22 cellular contexts compared by ENCODE assay signal in the genomic region with DNA sequence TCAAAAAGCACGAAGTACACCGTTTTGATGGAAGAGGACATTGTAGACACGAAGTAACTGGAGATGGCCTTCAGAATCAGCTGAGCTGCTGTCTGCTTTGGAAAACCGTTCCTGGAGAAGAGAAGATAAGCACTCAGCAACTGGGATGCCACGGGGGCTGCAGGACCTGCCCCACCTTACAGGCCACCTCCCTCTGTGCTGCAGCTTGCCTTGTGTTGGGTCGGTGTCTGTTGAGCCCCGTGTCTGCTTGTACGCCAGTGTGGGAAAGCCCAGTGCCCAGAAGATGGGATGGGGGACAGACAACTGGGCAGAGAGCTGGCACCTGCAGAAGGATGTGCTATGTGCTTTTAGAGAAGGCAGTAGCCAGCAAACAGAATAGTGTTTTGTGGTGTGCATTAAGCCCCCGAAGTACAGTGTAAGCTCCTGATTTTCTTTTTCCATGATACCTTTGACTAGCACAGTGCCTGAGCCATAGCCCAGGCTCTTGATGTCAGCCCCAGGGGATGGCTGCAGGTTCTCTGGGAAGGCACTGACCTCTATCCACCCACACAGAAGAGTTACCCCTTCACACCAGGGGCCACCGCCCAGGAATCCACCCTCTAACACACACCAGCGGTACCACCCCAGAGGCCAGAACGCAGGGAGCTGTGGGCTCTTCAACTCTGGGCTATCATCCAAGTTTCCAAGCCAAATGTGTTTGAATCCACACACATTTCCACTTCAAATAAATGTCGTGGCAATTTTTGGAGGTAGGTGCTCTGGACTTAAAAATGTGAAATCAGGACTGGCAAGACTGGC.
DNase-seq lines count a peak whose midpoint lies in the region; ATAC-seq, FAIRE-seq and TF ChIP-seq lines count a peak whose summit lies in the region.
"Had no signal": no experiment of that assay in that cellular context is flagged by ENCODE, and none has a peak within 500 bp of the region (broad histone marks: within the 10 kb centered on the region; RNA-seq: fewer than 3 reads in every experiment).

No MANE protein-coding gene starts in this region.

- in situ Hi-C loops in K562 (cut with MboI), result loop anchor here (10.0 kb wide), 1 partner anchor 320 kb away; no protein-coding TSS in a partner anchor

- H3K79me2 ChIP-seq in K562 (ENCODE audit: control insufficient read depth, insufficient read depth, low read length), result no peaks in the 10 kb centered on the region

- H3K36me3 ChIP-seq in right atrium auricular region (peaks cover 50% of the 10 kb centered on the region), K562 (ENCODE audit: control insufficient read depth, insufficient read depth, low read length) (peaks cover 87% of the 10 kb centered on the region)

- peak overlapping the region; percentile 67 for H3K27ac Mint-ChIP-seq in stimulated activated memory B cell treated with anti-CD40 and anti-IgM and Interleukin-4, amounts not matched to agents 10 μg/mL and 1 μg/mL and 100 μg/mL, for 72 hours

- no peak overlapping the region for H3K9ac ChIP-seq in K562 (ENCODE audit: insufficient read depth in 1 of 2, low read depth in 2 of 2, low read length in 2 of 2)

- H3K9me3 ChIP-seq in right atrium auricular region (no peaks in the 10 kb centered on the region), K562 (replicated peaks; ENCODE audit: control insufficient read depth, insufficient read depth, low read depth, low read length) (no peaks in the 10 kb centered on the region)
- H3K9me3 ChIP-seq: gastrocnemius medialis, upper lobe of left lung had no signal

- H3K4me3 Mint-ChIP-seq in stimulated activated memory B cell treated with anti-CD40 and anti-IgM and Interleukin-4, amounts not matched to agents 10 μg/mL and 1 μg/mL and 100 μg/mL, for 72 hours, result no peak overlapping the region

- no TSS peak for BruUV-seq in K562 (replicated peaks; lab: Mats Ljungman, UMichigan)

- FAIRE-seq in K562 (lab: Jason Lieb, UNC), result no peak
- FAIRE-seq: H54 had no signal

- no peak overlapping the region for H3K4me2 ChIP-seq in K562 (ENCODE audit: insufficient read depth, low read length)

- no peak overlapping the region for H3K27ac ChIP-seq in right atrium auricular region
- H3K27ac ChIP-seq in K562 (ENCODE audit: extremely low read depth, low read depth, low read length), result no peak overlapping the region
- H3K27ac ChIP-seq: gastrocnemius medialis, upper lobe of left lung had no signal

- H3K27me3 Mint-ChIP-seq in stimulated activated memory B cell treated with anti-CD40 and anti-IgM and Interleukin-4, amounts not matched to agents 10 μg/mL and 1 μg/mL and 100 μg/mL, for 72 hours, result no peaks in the 10 kb centered on the region

- intact Hi-C loops in Right ventricle myocardium superior (cut with DNase I), result no loop called here
- intact Hi-C loops in K562 (cut with micrococcal nuclease), result loop anchor here (10.0 kb wide), 1 partner anchor 320 kb away; no protein-coding TSS in a partner anchor

- H3K4me1 ChIP-seq in right atrium auricular region (peaks cover 0 to 29% of the 10 kb centered on the region in 2 donors), K562 (replicated peaks in 1 of 2; ENCODE audit: control insufficient read depth in 2 of 2, insufficient read depth in 2 of 2, low read length in 2 of 2) (no peaks in the 10 kb centered on the region; a peak in 1 of 5 replicates)
- H3K4me1 ChIP-seq: upper lobe of left lung had no signal

- DNase-seq in Right ventricle myocardium superior (no peak), right atrium auricular region (ENCODE audit: low spot score) (no peak), NCI-H1092 treated with DMSO at 0.1 percent for 48 hours (lab: John Stamatoyannopoulos, UW) (peak; percentile 35), K562 (ENCODE audit: extremely low read depth in 1 of 4, low spot score in 3 of 4) (no peak), T1000 (lab: John Stamatoyannopoulos, UW) (no peak)
- DNase-seq: activated CD4-positive, alpha-beta T cell treated with anti-CD3 and anti-CD28 coated beads for 4 hours; activated gamma-delta T cell treated with Interleukin-2 at 50 U/mL for 16 hours; amygdala; DMS79 treated with DMSO at 0.1 percent for 48 hours; erythroblast; gastrocnemius medialis; islet precursor cell; Karpas-422; NCI-H1048; NCI-H526 treated with DMSO at 0.1 percent for 48 hours; SIG-M5; stimulated activated naive CD4-positive, alpha-beta T cell treated with Interleukin-2 at 50 U/mL for 16 hours; upper lobe of left lung had no signal

- H3K9me3 Mint-ChIP-seq in stimulated activated memory B cell treated with anti-CD40 and anti-IgM and Interleukin-4, amounts not matched to agents 10 μg/mL and 1 μg/mL and 100 μg/mL, for 72 hours, result no peaks in the 10 kb centered on the region

- no peak for TF ChIP-seq EP300 in K562 (IDR thresholded peaks at IDR 0.05; ENCODE audit: low read length)

- H3K9me1 ChIP-seq in K562 (ENCODE audit: control insufficient read depth, insufficient read depth, low read length), result no peaks in the 10 kb centered on the region

- CTCF ChIA-PET in K562 (lab: Yijun Ruan, JAX; ENCODE audit: low intra/inter-chr PET ratio), result no interaction called here

- peaks cover 10% of the 10 kb centered on the region for H3K4me1 Mint-ChIP-seq in stimulated activated memory B cell treated with anti-CD40 and anti-IgM and Interleukin-4, amounts not matched to agents 10 μg/mL and 1 μg/mL and 100 μg/mL, for 72 hours

- TF ChIP-seq POLR2A in K562 (conservative IDR thresholded peaks at IDR 0.05), result no peak; the same call in 1 of the 2 replicates

- no peak for TF ChIP-seq RAD21 in K562 (CRISPR knock-in tag; conservative IDR thresholded peaks at IDR 0.05 in 1 of 2, IDR thresholded peaks at IDR 0.05 in 1 of 2)

- H3K4me3 ChIP-seq in right atrium auricular region (no peak overlapping the region), K562 (no peak overlapping the region)
- H3K4me3 ChIP-seq: gastrocnemius medialis, upper lobe of left lung had no signal

- H3K27me3 ChIP-seq in right atrium auricular region (no peaks in the 10 kb centered on the region), K562 (ENCODE audit: control insufficient read depth in 2 of 2, insufficient read depth in 2 of 2, low read length in 2 of 2) (no peaks in the 10 kb centered on the region)
- H3K27me3 ChIP-seq: gastrocnemius medialis, upper lobe of left lung had no signal

- peaks cover 44% of the 10 kb centered on the region for H3K36me3 Mint-ChIP-seq in stimulated activated memory B cell treated with anti-CD40 and anti-IgM and Interleukin-4, amounts not matched to agents 10 μg/mL and 1 μg/mL and 100 μg/mL, for 72 hours

- no peaks in the 10 kb centered on the region; the same call in 1 of the 2 replicates for H4K20me1 ChIP-seq in K562 (replicated peaks; ENCODE audit: control insufficient read depth, insufficient read depth, low read length)

- ATAC-seq in Right ventricle myocardium superior (ENCODE audit: poor library complexity) (peak; percentile 13), K562 (no peak), HG03432 (IDR thresholded peaks at IDR 0.05; ENCODE audit: unreplicated experiment) (no peak), HG02610 (IDR thresholded peaks at IDR 0.05; ENCODE audit: unreplicated experiment) (no peak)
- no peak for ATAC-seq in stimulated activated memory B cell treated with anti-CD40 and anti-IgM and Interleukin-4, amounts not matched to agents 10 μg/mL and 1 μg/mL and 100 μg/mL, for 72 hours
- ATAC-seq: gastrocnemius medialis had no signal

- TF ChIP-seq CTCF in right atrium auricular region (IDR thresholded peaks at IDR 0.05) (no peak), K562 (IDR thresholded peaks at IDR 0.05 in 2 of 3, conservative IDR thresholded peaks at IDR 0.05 in 1 of 3; ENCODE audit: insufficient read depth in 2 of 3, low read depth in 1 of 3, low read length in 3 of 3) (no peak)

- POLR2A ChIA-PET in K562 (lab: Yijun Ruan, JAX), result interaction anchor here (0.6 to 0.7 kb wide), 2 partner anchors 10 to 729 kb away, joined by 3 read pairs; no protein-coding TSS in a partner anchor

- WGBS in K562 (ENCODE audit: insufficient coverage, low coverage, missing lambda C conversion rate), result 69% methylated on average over 12 of the region's 13 CpGs

- no peak overlapping the region for H2AFZ ChIP-seq in K562 (ENCODE audit: low read depth, low read length)

TF ChIP-seq in K562, 482 proteins besides CTCF, POLR2A, EP300 and RAD21:
- TF ChIP-seq GTF2E2 (tag; IDR thresholded peaks at IDR 0.05) (no peak), POLR2G (IDR thresholded peaks at IDR 0.05; ENCODE audit: low read depth, low read length) (0 out of 2 replicates have a peak, but pooled peaks have one; percentile 39), ZZZ3 (IDR thresholded peaks at IDR 0.05) (no peak), RBM22 (IDR thresholded peaks at IDR 0.05; ENCODE audit: low read depth, low read length, poor library complexity, severe bottlenecking) (peak; percentile 19), FOSL1 (tag; conservative IDR thresholded peaks at IDR 0.05) (no peak)
- TF ChIP-seq, protein P1, sequence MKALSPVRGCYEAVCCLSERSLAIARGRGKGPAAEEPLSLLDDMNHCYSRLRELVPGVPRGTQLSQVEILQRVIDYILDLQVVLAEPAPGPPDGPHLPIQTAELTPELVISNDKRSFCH (CRISPR knock-in tag; IDR thresholded peaks at IDR 0.05), result no peak
- TF ChIP-seq, protein P1 (tag; IDR thresholded peaks at IDR 0.05), result no peak
